Comparison of ENCODE assay signal across 1 cellular context in genomic region chr3:48222616-48223513, GRCh38.
TF ChIP-seq lines count a peak whose summit lies in the region.

TSS of gene CAMP (plus strand) at chr3:48223495. CDS start at chr3:48223512, 17 bp downstream.

TF ChIP-seq in HepG2, 621 proteins besides CTCF, POLR2A, EP300 and RAD21 (continued from another document):
- no peak for TF ChIP-seq JUNB (CRISPR knock-in tag; IDR thresholded peaks at IDR 0.05; ENCODE audit: borderline replicate concordance)
- TF ChIP-seq EED (CRISPR knock-in tag; IDR thresholded peaks at IDR 0.05): no peak
- no peak for TF ChIP-seq NCOR1 (IDR thresholded peaks at IDR 0.05; ENCODE audit: borderline replicate concordance, low read length)
- TF ChIP-seq, protein P1, sequence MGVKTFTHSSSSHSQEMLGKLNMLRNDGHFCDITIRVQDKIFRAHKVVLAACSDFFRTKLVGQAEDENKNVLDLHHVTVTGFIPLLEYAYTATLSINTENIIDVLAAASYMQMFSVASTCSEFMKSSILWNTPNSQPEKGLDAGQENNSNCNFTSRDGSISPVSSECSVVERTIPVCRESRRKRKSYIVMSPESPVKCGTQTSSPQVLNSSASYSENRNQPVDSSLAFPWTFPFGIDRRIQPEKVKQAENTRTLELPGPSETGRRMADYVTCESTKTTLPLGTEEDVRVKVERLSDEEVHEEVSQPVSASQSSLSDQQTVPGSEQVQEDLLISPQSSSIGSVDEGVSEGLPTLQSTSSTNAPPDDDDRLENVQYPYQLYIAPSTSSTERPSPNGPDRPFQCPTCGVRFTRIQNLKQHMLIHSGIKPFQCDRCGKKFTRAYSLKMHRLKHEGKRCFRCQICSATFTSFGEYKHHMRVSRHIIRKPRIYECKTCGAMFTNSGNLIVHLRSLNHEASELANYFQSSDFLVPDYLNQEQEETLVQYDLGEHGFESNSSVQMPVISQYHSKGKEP (CRISPR knock-in tag; IDR thresholded peaks at IDR 0.05): no peak
- no peak for TF ChIP-seq ZNF282 (IDR thresholded peaks at IDR 0.05; ENCODE audit: partially characterized antibody)
- TF ChIP-seq, protein P2, sequence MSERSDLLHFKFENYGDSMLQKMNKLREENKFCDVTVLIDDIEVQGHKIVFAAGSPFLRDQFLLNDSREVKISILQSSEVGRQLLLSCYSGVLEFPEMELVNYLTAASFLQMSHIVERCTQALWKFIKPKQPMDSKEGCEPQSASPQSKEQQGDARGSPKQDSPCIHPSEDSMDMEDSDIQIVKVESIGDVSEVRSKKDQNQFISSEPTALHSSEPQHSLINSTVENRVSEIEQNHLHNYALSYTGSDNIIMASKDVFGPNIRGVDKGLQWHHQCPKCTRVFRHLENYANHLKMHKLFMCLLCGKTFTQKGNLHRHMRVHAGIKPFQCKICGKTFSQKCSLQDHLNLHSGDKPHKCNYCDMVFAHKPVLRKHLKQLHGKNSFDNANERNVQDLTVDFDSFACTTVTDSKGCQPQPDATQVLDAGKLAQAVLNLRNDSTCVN (CRISPR knock-in tag; IDR thresholded peaks at IDR 0.05; ENCODE audit: borderline replicate concordance): no peak
- TF ChIP-seq, protein P3, sequence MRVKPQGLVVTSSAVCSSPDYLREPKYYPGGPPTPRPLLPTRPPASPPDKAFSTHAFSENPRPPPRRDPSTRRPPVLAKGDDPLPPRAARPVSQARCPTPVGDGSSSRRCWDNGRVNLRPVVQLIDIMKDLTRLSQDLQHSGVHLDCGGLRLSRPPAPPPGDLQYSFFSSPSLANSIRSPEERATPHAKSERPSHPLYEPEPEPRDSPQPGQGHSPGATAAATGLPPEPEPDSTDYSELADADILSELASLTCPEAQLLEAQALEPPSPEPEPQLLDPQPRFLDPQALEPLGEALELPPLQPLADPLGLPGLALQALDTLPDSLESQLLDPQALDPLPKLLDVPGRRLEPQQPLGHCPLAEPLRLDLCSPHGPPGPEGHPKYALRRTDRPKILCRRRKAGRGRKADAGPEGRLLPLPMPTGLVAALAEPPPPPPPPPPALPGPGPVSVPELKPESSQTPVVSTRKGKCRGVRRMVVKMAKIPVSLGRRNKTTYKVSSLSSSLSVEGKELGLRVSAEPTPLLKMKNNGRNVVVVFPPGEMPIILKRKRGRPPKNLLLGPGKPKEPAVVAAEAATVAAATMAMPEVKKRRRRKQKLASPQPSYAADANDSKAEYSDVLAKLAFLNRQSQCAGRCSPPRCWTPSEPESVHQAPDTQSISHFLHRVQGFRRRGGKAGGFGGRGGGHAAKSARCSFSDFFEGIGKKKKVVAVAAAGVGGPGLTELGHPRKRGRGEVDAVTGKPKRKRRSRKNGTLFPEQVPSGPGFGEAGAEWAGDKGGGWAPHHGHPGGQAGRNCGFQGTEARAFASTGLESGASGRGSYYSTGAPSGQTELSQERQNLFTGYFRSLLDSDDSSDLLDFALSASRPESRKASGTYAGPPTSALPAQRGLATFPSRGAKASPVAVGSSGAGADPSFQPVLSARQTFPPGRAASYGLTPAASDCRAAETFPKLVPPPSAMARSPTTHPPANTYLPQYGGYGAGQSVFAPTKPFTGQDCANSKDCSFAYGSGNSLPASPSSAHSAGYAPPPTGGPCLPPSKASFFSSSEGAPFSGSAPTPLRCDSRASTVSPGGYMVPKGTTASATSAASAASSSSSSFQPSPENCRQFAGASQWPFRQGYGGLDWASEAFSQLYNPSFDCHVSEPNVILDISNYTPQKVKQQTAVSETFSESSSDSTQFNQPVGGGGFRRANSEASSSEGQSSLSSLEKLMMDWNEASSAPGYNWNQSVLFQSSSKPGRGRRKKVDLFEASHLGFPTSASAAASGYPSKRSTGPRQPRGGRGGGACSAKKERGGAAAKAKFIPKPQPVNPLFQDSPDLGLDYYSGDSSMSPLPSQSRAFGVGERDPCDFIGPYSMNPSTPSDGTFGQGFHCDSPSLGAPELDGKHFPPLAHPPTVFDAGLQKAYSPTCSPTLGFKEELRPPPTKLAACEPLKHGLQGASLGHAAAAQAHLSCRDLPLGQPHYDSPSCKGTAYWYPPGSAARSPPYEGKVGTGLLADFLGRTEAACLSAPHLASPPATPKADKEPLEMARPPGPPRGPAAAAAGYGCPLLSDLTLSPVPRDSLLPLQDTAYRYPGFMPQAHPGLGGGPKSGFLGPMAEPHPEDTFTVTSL (CRISPR knock-in tag; IDR thresholded peaks at IDR 0.05; ENCODE audit: borderline replicate concordance): no peak
- no peak for TF ChIP-seq GPN1 (CRISPR knock-in tag; IDR thresholded peaks at IDR 0.05; ENCODE audit: borderline replicate concordance)
- TF ChIP-seq ZNF768 (CRISPR knock-in tag; IDR thresholded peaks at IDR 0.05): peak; percentile 52; the same call in 1 of the 2 replicates
- 0 out of 2 replicates have a peak, but pooled peaks have one; percentile 37 for TF ChIP-seq THAP11 (CRISPR knock-in tag; IDR thresholded peaks at IDR 0.05)
- TF ChIP-seq SMARCE1 (IDR thresholded peaks at IDR 0.05; ENCODE audit: borderline replicate concordance): no peak
- TF ChIP-seq CEBPB (IDR thresholded peaks at IDR 0.05; ENCODE audit: borderline replicate concordance, low read depth, low read length): peak; percentile 88
- no peak for TF ChIP-seq ZNF670 (CRISPR knock-in tag; IDR thresholded peaks at IDR 0.05; ENCODE audit: borderline replicate concordance)
- no peak for TF ChIP-seq TMF1 (CRISPR knock-in tag; IDR thresholded peaks at IDR 0.05; ENCODE audit: low read depth)
- no peak for TF ChIP-seq ZGPAT (CRISPR knock-in tag; IDR thresholded peaks at IDR 0.05)
- TF ChIP-seq IRF1 (CRISPR knock-in tag; IDR thresholded peaks at IDR 0.05; ENCODE audit: low read depth): no peak
- no peak for TF ChIP-seq ZNF749 (CRISPR knock-in tag; IDR thresholded peaks at IDR 0.05; ENCODE audit: borderline replicate concordance)
- no peak for TF ChIP-seq ZNF251 (CRISPR knock-in tag; IDR thresholded peaks at IDR 0.05)
- TF ChIP-seq, protein P4, sequence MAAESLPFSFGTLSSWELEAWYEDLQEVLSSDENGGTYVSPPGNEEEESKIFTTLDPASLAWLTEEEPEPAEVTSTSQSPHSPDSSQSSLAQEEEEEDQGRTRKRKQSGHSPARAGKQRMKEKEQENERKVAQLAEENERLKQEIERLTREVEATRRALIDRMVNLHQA (CRISPR knock-in tag; IDR thresholded peaks at IDR 0.05): no peak
- TF ChIP-seq TGIF2 (CRISPR knock-in tag; IDR thresholded peaks at IDR 0.05): no peak
- TF ChIP-seq SAP130 (CRISPR knock-in tag; IDR thresholded peaks at IDR 0.05; ENCODE audit: low read depth): no peak
- no peak for TF ChIP-seq TEAD3 (CRISPR knock-in tag; optimal IDR thresholded peaks at IDR 0.05; ENCODE audit: borderline replicate concordance)
